20 cellular contexts compared by ENCODE assay signal in genomic region chr3:120192159-120192558, GRCh38.
"Had no signal": no experiment of that assay in that cellular context is flagged by ENCODE, and none has a peak within 500 bp of the region (broad histone marks: within the 10 kb centered on the region; RNA-seq: fewer than 3 reads in every experiment).

No MANE protein-coding gene starts in this region.

- H3K36me3 ChIP-seq: colonic mucosa, gastrocnemius medialis, neutrophil, WERI-Rb-1 had no signal

- ATAC-seq: activated naive CD8-positive, alpha-beta T cell treated with anti-CD3 and anti-CD28 coated beads, Interleukin-2, amount 50 U/mL, for 24 hours; gastrocnemius medialis; sciatic nerve had no signal

- H3K27ac Mint-ChIP-seq: activated naive CD4-positive, alpha-beta T cell treated with anti-CD3 and anti-CD28 coated beads, Interleukin-2, amount 10 ng/mL, durations not matched to agents 7 days and 5 days; activated naive CD8-positive, alpha-beta T cell treated with anti-CD3 and anti-CD28 coated beads, Interleukin-2, amount 50 U/mL, for 24 hours; natural killer cell treated with Interleukin-12 subunit alpha and Interleukin-12 subunit beta and Interleukin-15 and Interleukin-18, amount 100 ng/mL, for 72 hours; stimulated activated memory B cell treated with anti-CD40 and anti-IgM and Interleukin-4, amounts not matched to agents 10 μg/mL and 1 μg/mL and 100 μg/mL, for 72 hours had no signal

- H3K36me3 Mint-ChIP-seq: activated naive CD4-positive, alpha-beta T cell treated with anti-CD3 and anti-CD28 coated beads, Interleukin-2, amount 10 ng/mL, durations not matched to agents 7 days and 5 days; natural killer cell treated with Interleukin-12 subunit alpha and Interleukin-12 subunit beta and Interleukin-15 and Interleukin-18, amount 100 ng/mL, for 72 hours; stimulated activated memory B cell treated with anti-CD40 and anti-IgM and Interleukin-4, amounts not matched to agents 10 μg/mL and 1 μg/mL and 100 μg/mL, for 72 hours had no signal

- H2AFZ ChIP-seq: parathyroid adenoma had no signal

- H3K27ac ChIP-seq: colonic mucosa, gastrocnemius medialis, neutrophil, parathyroid adenoma, WERI-Rb-1 had no signal

- H3K4me1 ChIP-seq: colonic mucosa, gastrocnemius medialis, parathyroid adenoma had no signal

- DNase-seq: activated CD4-positive, alpha-beta T cell treated with anti-CD3 and anti-CD28 coated beads for 1 hour; activated CD8-positive, alpha-beta memory T cell treated with anti-CD3 and anti-CD28 coated beads for 24 hours; activated CD8-positive, alpha-beta memory T cell treated with anti-CD3 and anti-CD28 coated beads, Interleukin-2, amount 50 U/mL, for 48 hours; activated effector memory CD4-positive, alpha-beta T cell treated with Interleukin-2 at 50 U/mL for 16 hours; activated naive CD4-positive, alpha-beta T cell treated with anti-CD3 and anti-CD28 coated beads, Interleukin-2, amount 10 ng/mL, durations not matched to agents 7 days and 5 days; activated naive CD8-positive, alpha-beta T cell treated with anti-CD3 and anti-CD28 coated beads, Interleukin-2, amount 50 U/mL, for 24 hours; activated T-cell treated with anti-CD3 and anti-CD28 coated beads, Interleukin-2, amount 50 U/mL, for 48 hours; aorta; colonic mucosa; gastrocnemius medialis; head of caudate nucleus; mesenchymal stem cell; stimulated activated CD4-positive, alpha-beta T cell treated with anti-CD3 and anti-CD28 coated beads, Interleukin-4, amount 100 ng/mL, for 24 hours; WERI-Rb-1 had no signal

- H3K9ac ChIP-seq: parathyroid adenoma had no signal

- H3K9me3 Mint-ChIP-seq: activated naive CD4-positive, alpha-beta T cell treated with anti-CD3 and anti-CD28 coated beads, Interleukin-2, amount 10 ng/mL, durations not matched to agents 7 days and 5 days; activated naive CD8-positive, alpha-beta T cell treated with anti-CD3 and anti-CD28 coated beads, Interleukin-2, amount 50 U/mL, for 24 hours; central memory CD8-positive, alpha-beta T cell; natural killer cell treated with Interleukin-12 subunit alpha and Interleukin-12 subunit beta and Interleukin-15 and Interleukin-18, amount 100 ng/mL, for 72 hours; stimulated activated memory B cell treated with anti-CD40 and anti-IgM and Interleukin-4, amounts not matched to agents 10 μg/mL and 1 μg/mL and 100 μg/mL, for 72 hours had no signal

- H3K4me3 ChIP-seq: colonic mucosa, gastrocnemius medialis had no signal

- H3K27me3 ChIP-seq: colonic mucosa, gastrocnemius medialis, neutrophil had no signal

- H3K9me3 ChIP-seq: colonic mucosa, gastrocnemius medialis, neutrophil had no signal

- H3K4me1 Mint-ChIP-seq: activated naive CD4-positive, alpha-beta T cell treated with anti-CD3 and anti-CD28 coated beads, Interleukin-2, amount 10 ng/mL, durations not matched to agents 7 days and 5 days; activated naive CD8-positive, alpha-beta T cell treated with anti-CD3 and anti-CD28 coated beads, Interleukin-2, amount 50 U/mL, for 24 hours; central memory CD8-positive, alpha-beta T cell; stimulated activated memory B cell treated with anti-CD40 and anti-IgM and Interleukin-4, amounts not matched to agents 10 μg/mL and 1 μg/mL and 100 μg/mL, for 72 hours had no signal

- H3K4me3 Mint-ChIP-seq: activated naive CD4-positive, alpha-beta T cell treated with anti-CD3 and anti-CD28 coated beads, Interleukin-2, amount 10 ng/mL, durations not matched to agents 7 days and 5 days; activated naive CD8-positive, alpha-beta T cell treated with anti-CD3 and anti-CD28 coated beads, Interleukin-2, amount 50 U/mL, for 24 hours; central memory CD8-positive, alpha-beta T cell; natural killer cell treated with Interleukin-12 subunit alpha and Interleukin-12 subunit beta and Interleukin-15 and Interleukin-18, amount 100 ng/mL, for 72 hours; stimulated activated memory B cell treated with anti-CD40 and anti-IgM and Interleukin-4, amounts not matched to agents 10 μg/mL and 1 μg/mL and 100 μg/mL, for 72 hours had no signal
